In genomic region chr5:83538788-83539535, GRCh38 we compare ENCODE assay signal across 10 cellular contexts.
A peak's percentile ranks its signal among the peaks of the same experiment; 100 is the strongest.
DNase-seq lines count a peak whose midpoint lies in the region; ATAC-seq and TF ChIP-seq lines count a peak whose summit lies in the region.
"Had no signal": no experiment of that assay in that cellular context is flagged by ENCODE, and none has a peak within 500 bp of the region (broad histone marks: within the 10 kb centered on the region; RNA-seq: fewer than 3 reads in every experiment).

No MANE protein-coding gene starts in this region.

- no peak for DNase-seq in Right ventricle myocardium superior
- DNase-seq in GF-D8 (lab: John Stamatoyannopoulos, UW) = no peak
- no peak for DNase-seq in stimulated activated naive CD4-positive, alpha-beta T cell (lab: John Stamatoyannopoulos, UW)
- no peak for DNase-seq in erythroblast (lab: John Stamatoyannopoulos, UW)
- DNase-seq: effector CD8-positive, alpha-beta T cell had no signal

- TF ChIP-seq POLR2A in erythroblast (IDR thresholded peaks at IDR 0.05; ENCODE audit: low read length) = no peak

- H3K4me1 Mint-ChIP-seq in activated T-helper 17 cell treated with anti-CD3 and anti-CD28 coated beads, Interleukin-2, amount 50 U/mL, for 72 hours = peaks cover 7% of the 10 kb centered on the region

- no peaks in the 10 kb centered on the region for H3K9me3 Mint-ChIP-seq in activated T-helper 17 cell treated with anti-CD3 and anti-CD28 coated beads, Interleukin-2, amount 50 U/mL, for 72 hours

- peaks cover 12% of the 10 kb centered on the region for H3K27me3 Mint-ChIP-seq in activated T-helper 17 cell treated with anti-CD3 and anti-CD28 coated beads, Interleukin-2, amount 50 U/mL, for 72 hours

- H3K4me3 Mint-ChIP-seq in activated T-helper 17 cell treated with anti-CD3 and anti-CD28 coated beads, Interleukin-2, amount 50 U/mL, for 72 hours = peak overlapping the region; percentile 11
- H3K4me3 Mint-ChIP-seq: stimulated activated effector memory CD8-positive, alpha-beta T cell treated with anti-CD3 and anti-CD28 coated beads, Interleukin-12 subunit alpha, Interleukin-12 subunit beta, amount 100 ng/mL, for 72 hours had no signal

- ATAC-seq in GM18517 (IDR thresholded peaks at IDR 0.05; ENCODE audit: unreplicated experiment) = peak; percentile 82
- peak; percentile 78 for ATAC-seq in GM21447 (IDR thresholded peaks at IDR 0.05; ENCODE audit: unreplicated experiment)
- peak; percentile 85 for ATAC-seq in HG03139 (IDR thresholded peaks at IDR 0.05; ENCODE audit: unreplicated experiment)
- peak; percentile 29 for ATAC-seq in activated T-helper 17 cell treated with anti-CD3 and anti-CD28 coated beads, Interleukin-2, amount 50 U/mL, for 72 hours (replicated peaks)
- ATAC-seq in Right ventricle myocardium superior (ENCODE audit: poor library complexity) = no peak
- ATAC-seq: stimulated activated effector memory CD8-positive, alpha-beta T cell treated with anti-CD3 and anti-CD28 coated beads, Interleukin-12 subunit alpha, Interleukin-12 subunit beta, amount 100 ng/mL, for 72 hours had no signal

- H3K36me3 Mint-ChIP-seq in activated T-helper 17 cell treated with anti-CD3 and anti-CD28 coated beads, Interleukin-2, amount 50 U/mL, for 72 hours (ENCODE audit: low read depth) = no peaks in the 10 kb centered on the region
- H3K36me3 Mint-ChIP-seq: stimulated activated effector memory CD8-positive, alpha-beta T cell treated with anti-CD3 and anti-CD28 coated beads, Interleukin-12 subunit alpha, Interleukin-12 subunit beta, amount 100 ng/mL, for 72 hours had no signal

- intact Hi-C loops in Right ventricle myocardium superior (cut with DNase I) = no loop called here

- H3K27ac Mint-ChIP-seq in activated T-helper 17 cell treated with anti-CD3 and anti-CD28 coated beads, Interleukin-2, amount 50 U/mL, for 72 hours = no peak overlapping the region
- H3K27ac Mint-ChIP-seq: stimulated activated effector memory CD8-positive, alpha-beta T cell treated with anti-CD3 and anti-CD28 coated beads, Interleukin-12 subunit alpha, Interleukin-12 subunit beta, amount 100 ng/mL, for 72 hours had no signal
